8 cellular contexts compared by ENCODE assay signal in genomic region chr10:72079356-72079755, GRCh38. TPM values are rescaled to one million over a fixed set of nuclear protein-coding genes. Genes with fewer than 3 reads are reported as not detected.
DNase-seq lines count a peak whose midpoint lies in the region; ATAC-seq and TF ChIP-seq lines count a peak whose summit lies in the region.

No MANE protein-coding gene starts in this region.

- no peak overlapping the region for H3K9ac ChIP-seq in SK-N-SH

- no peaks in the 10 kb centered on the region for H3K9me3 ChIP-seq in SK-N-SH
- H3K9me3 ChIP-seq in thyroid gland: no peaks in the 10 kb centered on the region

- H2AFZ ChIP-seq in SK-N-SH (ENCODE audit: low read depth): no peak overlapping the region

- no peak for TF ChIP-seq RAD21 in SK-N-SH (IDR thresholded peaks at IDR 0.05; ENCODE audit: low read length)

- intact Hi-C loops in thyroid gland (cut with DNase I): no loop called here

- no peak overlapping the region for H3K4me3 ChIP-seq in SK-N-SH (ENCODE audit: low read depth in 2 of 2, low read length in 1 of 2)
- no peak overlapping the region for H3K4me3 ChIP-seq in thyroid gland (replicated peaks in 1 of 3)

- TF ChIP-seq EP300 in SK-N-SH (IDR thresholded peaks at IDR 0.05; ENCODE audit: borderline replicate concordance in 1 of 2, low read depth in 1 of 2, low read length in 1 of 2): no peak

- peaks cover 0 to 11% of the 10 kb centered on the region in 2 experiments; a peak in 1 of 4 replicates for H3K4me1 ChIP-seq in SK-N-SH (ENCODE audit: control insufficient read depth in 1 of 2, insufficient read depth in 2 of 2, low read depth in 1 of 2, low read length in 1 of 2)
- H3K4me1 ChIP-seq in thyroid gland: no peaks in the 10 kb centered on the region

- no peaks in the 10 kb centered on the region for H3K36me3 ChIP-seq in SK-N-SH (replicated peaks in 1 of 2; ENCODE audit: control insufficient read depth in 1 of 2, insufficient read depth in 2 of 2, low read length in 1 of 2)
- H3K36me3 ChIP-seq in thyroid gland: no peaks in the 10 kb centered on the region

- POLR2A ChIA-PET in SK-N-SH (lab: Yijun Ruan, JAX): no interaction called here

- DNase-seq in SK-N-SH (peak; percentile 70), hypothalamus (lab: John Stamatoyannopoulos, UW) (peak in 26 of 51 donors; percentile 16 to 78 (median 54)), thyroid gland (no peak), pons (ENCODE audit: low spot score) (no peak), OCI-M1 (lab: John Stamatoyannopoulos, UW) (no peak)
- peak; percentile 41 for DNase-seq in activated CD8-positive, alpha-beta memory T cell treated with anti-CD3 and anti-CD28 coated beads, Interleukin-2, amount 50 U/mL, for 24 hours (ENCODE audit: extremely low read depth)

- no peaks in the 10 kb centered on the region for H3K79me2 ChIP-seq in SK-N-SH (ENCODE audit: insufficient read depth)

- H3K27me3 Mint-ChIP-seq in stimulated activated naive CD8-positive, alpha-beta T cell treated with anti-CD3 and anti-CD28 coated beads, Interleukin-15, Interleukin-2, amounts not matched to agents 100 ng/mL and 50 ng/mL, for 24 hours: no peaks in the 10 kb centered on the region

- H3K9me2 ChIP-seq in SK-N-SH: no peaks in the 10 kb centered on the region

- TF ChIP-seq POLR2A in thyroid gland (IDR thresholded peaks at IDR 0.05): no peak

- TF ChIP-seq CTCF in SK-N-SH (IDR thresholded peaks at IDR 0.05): no peak
- no peak for TF ChIP-seq CTCF in thyroid gland (IDR thresholded peaks at IDR 0.05)

- H3K27me3 ChIP-seq in SK-N-SH (ENCODE audit: insufficient read depth) (no peaks in the 10 kb centered on the region), thyroid gland (no peaks in the 10 kb centered on the region)

- peak overlapping the region; percentile 55 for H3K4me3 Mint-ChIP-seq in stimulated activated naive CD8-positive, alpha-beta T cell treated with anti-CD3 and anti-CD28 coated beads, Interleukin-15, Interleukin-2, amounts not matched to agents 100 ng/mL and 50 ng/mL, for 24 hours

- H3K27ac Mint-ChIP-seq in stimulated activated naive CD8-positive, alpha-beta T cell treated with anti-CD3 and anti-CD28 coated beads, Interleukin-15, Interleukin-2, amounts not matched to agents 100 ng/mL and 50 ng/mL, for 24 hours: peak overlapping the region; percentile 93

- H3K36me3 Mint-ChIP-seq in stimulated activated naive CD8-positive, alpha-beta T cell treated with anti-CD3 and anti-CD28 coated beads, Interleukin-15, Interleukin-2, amounts not matched to agents 100 ng/mL and 50 ng/mL, for 24 hours (ENCODE audit: low read depth): peaks cover 13% of the 10 kb centered on the region

- CTCF ChIA-PET in SK-N-SH (lab: Yijun Ruan, JAX): interaction anchor here (1.0 to 1.9 kb wide), 5 partner anchors 9 to 183 kb away, joined by 3 to 8 read pairs (median 3); no protein-coding TSS in a partner anchor

- 92% methylated on average over 5 of the region's 5 CpGs for WGBS in SK-N-SH (ENCODE audit: low lambda C conversion rate)
- WGBS in thyroid gland, 2 donors: 84 to 85% methylated on average over 4 to 5 of the region's 5 CpGs

- H4K20me1 ChIP-seq in SK-N-SH (ENCODE audit: insufficient read depth): no peaks in the 10 kb centered on the region

- peaks cover 95% of the 10 kb centered on the region for H3K4me1 Mint-ChIP-seq in stimulated activated naive CD8-positive, alpha-beta T cell treated with anti-CD3 and anti-CD28 coated beads, Interleukin-15, Interleukin-2, amounts not matched to agents 100 ng/mL and 50 ng/mL, for 24 hours (ENCODE audit: low read depth)

- no peaks in the 10 kb centered on the region for H3F3A ChIP-seq in SK-N-SH (replicated peaks; ENCODE audit: insufficient read depth)

- no peak overlapping the region for H3K4me2 ChIP-seq in SK-N-SH

- H3K9me3 Mint-ChIP-seq in stimulated activated naive CD8-positive, alpha-beta T cell treated with anti-CD3 and anti-CD28 coated beads, Interleukin-15, Interleukin-2, amounts not matched to agents 100 ng/mL and 50 ng/mL, for 24 hours: no peaks in the 10 kb centered on the region

- no peak for ATAC-seq in SK-N-SH treated with all-trans-retinoic acid at 6 μM for 48 hours

- H3K27ac ChIP-seq in SK-N-SH (ENCODE audit: low read depth in 2 of 2, low read length in 1 of 2): no peak overlapping the region
- H3K27ac ChIP-seq in thyroid gland: no peak overlapping the region

TF ChIP-seq in SK-N-SH, 30 proteins besides CTCF, POLR2A, EP300 and RAD21 (continues in another document):
- TF ChIP-seq USF2 (IDR thresholded peaks at IDR 0.05; ENCODE audit: borderline replicate concordance, low read depth, low read length) (no peak), POLR2AphosphoS5 (IDR thresholded peaks at IDR 0.05; ENCODE audit: low read depth, low read length) (no peak), ELF1 (IDR thresholded peaks at IDR 0.05) (no peak), MEF2A (IDR thresholded peaks at IDR 0.05; ENCODE audit: borderline replicate concordance, low read depth) (no peak), ZBTB33 (IDR thresholded peaks at IDR 0.05; ENCODE audit: borderline replicate concordance, low read depth) (no peak)

TF ChIP-seq in SK-N-SH treated with all-trans-retinoic acid at 6 μM for 48 hours, 23 proteins besides CTCF, POLR2A, EP300 and RAD21:
- TF ChIP-seq ZNF565 (CRISPR knock-in tag; conservative IDR thresholded peaks at IDR 0.05; ENCODE audit: low read depth) (no peak), CREB5 (CRISPR knock-in tag; IDR thresholded peaks at IDR 0.05; ENCODE audit: low read depth) (no peak), ZC3H10 (CRISPR knock-in tag; IDR thresholded peaks at IDR 0.05) (no peak)

RNA-seq across cellular contexts. Expression of gene SPOCK2, which starts 9.0 kb away (rescaled TPM):
- 0.18 and 0.63 TPM in 2 replicates for polyA plus RNA-seq in SK-N-SH (2012; rRNA removed)
- 0.14 and 0.46 TPM in 2 replicates for polyA plus RNA-seq in SK-N-SH (2012; cell fraction: cytosol; rRNA removed)
- polyA plus RNA-seq in SK-N-SH (2012; cell fraction: nucleus; rRNA removed): 1.2 and 1.4 TPM in 2 replicates
- total RNA-seq in thyroid gland: 10 to 100 TPM in 3 of 4 donors, 1 to 10 TPM in 1; 4.3 to 17.6 (median 13.5) TPM

Comparison
In these comparisons a context has a peak if more than half of its experiments do, and no peak if none do; other contexts are left out.
1. DNase-seq: peak in SK-N-SH (single experiment), activated CD8-positive, alpha-beta memory T cell treated with anti-CD3 and anti-CD28 coated beads, Interleukin-2, amount 50 U/mL, for 24 hours (single experiment) and hypothalamus (26 of 51); none in thyroid gland (0 of 2), pons (single experiment) and OCI-M1 (single experiment).